Comparison of ENCODE assay signal across 27 cellular contexts in the genomic region with DNA sequence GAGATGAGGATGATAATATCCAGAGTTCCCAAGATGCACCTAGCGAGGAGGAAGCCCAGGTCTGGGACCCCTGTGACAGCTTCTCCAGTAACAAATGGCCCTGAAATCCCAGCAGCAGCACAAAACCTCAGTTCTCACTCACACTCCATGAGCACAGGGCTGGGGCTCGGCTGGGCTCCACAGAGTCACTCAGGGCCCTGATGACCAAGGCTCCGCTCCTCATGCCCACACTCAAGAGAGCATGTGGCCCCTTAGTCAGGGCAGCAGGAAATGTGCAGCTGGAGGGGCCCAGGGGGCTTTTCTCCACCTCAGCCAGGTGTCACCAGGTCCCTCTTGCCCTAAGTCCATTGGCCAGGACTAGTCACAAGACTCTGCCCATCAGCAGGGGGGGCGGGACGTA.
"Had no signal": no experiment of that assay in that cellular context is flagged by ENCODE, and none has a peak within 500 bp of the region (broad histone marks: within the 10 kb centered on the region; RNA-seq: fewer than 3 reads in every experiment).

No MANE protein-coding gene starts in this region.

- DNase-seq: activated CD4-positive, alpha-beta memory T cell treated with anti-CD3 and anti-CD28 coated beads for 36 hours; activated CD4-positive, alpha-beta T cell treated with anti-CD3 and anti-CD28 coated beads for 36 hours; activated CD4-positive, alpha-beta T cell treated with anti-CD3 and anti-CD28 coated beads, Interleukin-2, amount 10 ng/mL, durations not matched to agents 24 days and 14 days; activated CD4-positive, CD25-positive, alpha-beta regulatory T cell; activated CD4-positive, CD25-positive, alpha-beta regulatory T cell treated with anti-CD3 and anti-CD28 coated beads, Interleukin-2, amount 50 U/mL, for 72 hours; activated CD8-positive, alpha-beta T cell treated with anti-CD3 and anti-CD28 coated beads, Interleukin-2, amount 10 ng/mL, durations not matched to agents 7 days and 5 days; activated effector memory CD4-positive, alpha-beta T cell treated with Interleukin-2 at 50 U/mL for 16 hours; activated gamma-delta T cell treated with Interleukin-2 at 50 U/mL for 16 hours; activated naive CD4-positive, alpha-beta T cell treated with anti-CD3 and anti-CD28 coated beads, Interleukin-2, amount 50 U/mL, for 16 hours; activated naive CD4-positive, alpha-beta T cell treated with Interleukin-2 at 50 U/mL for 16 hours; activated T-cell treated with anti-CD3 and anti-CD28 coated beads, Interleukin-2, amount 50 U/mL, for 4 hours; amniotic stem cell; anterior cingulate cortex; brain microvascular endothelial cell; dorsolateral prefrontal cortex; effector CD4-positive, alpha-beta T cell; effector memory CD8-positive, alpha-beta T cell; esophagus squamous epithelium; foreskin melanocyte; T-helper 2 cell had no signal

- H3K4me1 ChIP-seq: esophagus squamous epithelium, gastroesophageal sphincter had no signal

- H3K27ac ChIP-seq: brain microvascular endothelial cell, coronary artery, dorsolateral prefrontal cortex, epithelial cell of prostate, esophagus squamous epithelium, gastroesophageal sphincter had no signal

- H3K36me3 ChIP-seq: brain microvascular endothelial cell, esophagus squamous epithelium, gastroesophageal sphincter had no signal

- H3K9me3 ChIP-seq: esophagus squamous epithelium had no signal

- H3K36me3 Mint-ChIP-seq: activated naive CD8-positive, alpha-beta T cell had no signal

- H3K4me3 Mint-ChIP-seq: activated CD4-positive, alpha-beta memory T cell treated with anti-CD3 and anti-CD28 coated beads for 36 hours; activated CD4-positive, alpha-beta T cell treated with anti-CD3 and anti-CD28 coated beads for 36 hours; activated CD4-positive, alpha-beta T cell treated with anti-CD3 and anti-CD28 coated beads, Interleukin-2, amount 10 ng/mL, durations not matched to agents 24 days and 14 days; activated CD8-positive, alpha-beta T cell treated with anti-CD3 and anti-CD28 coated beads, Interleukin-2, amount 10 ng/mL, durations not matched to agents 7 days and 5 days; activated naive CD8-positive, alpha-beta T cell; activated T-cell treated with anti-CD3 and anti-CD28 coated beads, Interleukin-2, amount 50 U/mL, for 4 hours; activated T-helper 17 cell treated with anti-CD3 and anti-CD28 coated beads, Interleukin-2, amount 50 U/mL, for 72 hours; central memory CD8-positive, alpha-beta T cell; dendritic cell treated with granulocyte-macrophage colony-stimulating factor and Interleukin-4, amounts not matched to agents 40 ng/mL and 50 ng/mL, for 4 days; effector memory CD8-positive, alpha-beta T cell had no signal

- H3K9me3 Mint-ChIP-seq: activated CD4-positive, alpha-beta T cell treated with anti-CD3 and anti-CD28 coated beads, Interleukin-2, amount 10 ng/mL, durations not matched to agents 24 days and 14 days; activated T-cell treated with anti-CD3 and anti-CD28 coated beads, Interleukin-2, amount 50 U/mL, for 4 hours; activated T-helper 17 cell treated with anti-CD3 and anti-CD28 coated beads, Interleukin-2, amount 50 U/mL, for 72 hours; central memory CD8-positive, alpha-beta T cell; dendritic cell treated with granulocyte-macrophage colony-stimulating factor and Interleukin-4, amounts not matched to agents 40 ng/mL and 50 ng/mL, for 4 days; effector memory CD8-positive, alpha-beta T cell had no signal

- H3K27ac Mint-ChIP-seq: activated CD4-positive, alpha-beta memory T cell treated with anti-CD3 and anti-CD28 coated beads for 36 hours; activated CD4-positive, alpha-beta T cell treated with anti-CD3 and anti-CD28 coated beads for 36 hours; activated CD4-positive, alpha-beta T cell treated with anti-CD3 and anti-CD28 coated beads, Interleukin-2, amount 10 ng/mL, durations not matched to agents 24 days and 14 days; activated CD8-positive, alpha-beta T cell treated with anti-CD3 and anti-CD28 coated beads, Interleukin-2, amount 10 ng/mL, durations not matched to agents 7 days and 5 days; activated naive CD8-positive, alpha-beta T cell; activated T-helper 17 cell treated with anti-CD3 and anti-CD28 coated beads, Interleukin-2, amount 50 U/mL, for 72 hours; dendritic cell treated with granulocyte-macrophage colony-stimulating factor and Interleukin-4, amounts not matched to agents 40 ng/mL and 50 ng/mL, for 4 days; effector memory CD8-positive, alpha-beta T cell had no signal

- H3K4me3 ChIP-seq: coronary artery, dorsolateral prefrontal cortex, esophagus squamous epithelium, gastroesophageal sphincter had no signal

- H3K27me3 ChIP-seq: brain microvascular endothelial cell had no signal

- H3K27me3 Mint-ChIP-seq: activated CD4-positive, alpha-beta T cell treated with anti-CD3 and anti-CD28 coated beads, Interleukin-2, amount 10 ng/mL, durations not matched to agents 24 days and 14 days; activated T-helper 17 cell treated with anti-CD3 and anti-CD28 coated beads, Interleukin-2, amount 50 U/mL, for 72 hours had no signal

- H3K4me1 Mint-ChIP-seq: activated CD4-positive, alpha-beta T cell treated with anti-CD3 and anti-CD28 coated beads for 36 hours; activated CD4-positive, alpha-beta T cell treated with anti-CD3 and anti-CD28 coated beads, Interleukin-2, amount 10 ng/mL, durations not matched to agents 24 days and 14 days; activated T-helper 17 cell treated with anti-CD3 and anti-CD28 coated beads, Interleukin-2, amount 50 U/mL, for 72 hours; central memory CD8-positive, alpha-beta T cell had no signal
